ENCODE assay signal across 8 cellular contexts in genomic region chr11:117823294-117823940, GRCh38. TPM values are rescaled to one million over a fixed set of nuclear protein-coding genes. Genes with fewer than 3 reads are reported as not detected.
DNase-seq lines count a peak whose midpoint lies in the region; ATAC-seq and TF ChIP-seq lines count a peak whose summit lies in the region.

No MANE protein-coding gene starts in this region.

- H3K36me3 ChIP-seq in KOPT-K1 (ENCODE audit: insufficient read depth, low read length), result peaks cover 41% of the 10 kb centered on the region
- no peaks in the 10 kb centered on the region for H3K36me3 ChIP-seq in adrenal gland (replicated peaks in 1 of 2)
- H3K36me3 ChIP-seq in MM.1S (replicated peaks; ENCODE audit: insufficient read depth, low read length), result no peaks in the 10 kb centered on the region
- H3K36me3 ChIP-seq in Karpas-422 (ENCODE audit: insufficient read depth, low read length), result no peaks in the 10 kb centered on the region

- no peak for TF ChIP-seq POLR2A in adrenal gland (IDR thresholded peaks at IDR 0.05)

- H3K4me2 ChIP-seq in MM.1S (ENCODE audit: low read depth, low read length) (no peak overlapping the region), Karpas-422 (ENCODE audit: low read depth, low read length, poor library complexity, severe bottlenecking) (no peak overlapping the region)

- H3K4me1 ChIP-seq in adrenal gland (replicated peaks in 1 of 2), result peaks cover 2 to 24% of the 10 kb centered on the region in 2 donors
- no peaks in the 10 kb centered on the region for H3K4me1 ChIP-seq in MM.1S (ENCODE audit: low read length)
- peaks cover 4% of the 10 kb centered on the region for H3K4me1 ChIP-seq in Karpas-422 (ENCODE audit: low read length)

- H3K79me2 ChIP-seq in MM.1S (ENCODE audit: low read length) (no peaks in the 10 kb centered on the region), Karpas-422 (ENCODE audit: low read length) (no peaks in the 10 kb centered on the region)

- H3K27ac ChIP-seq in CD4-positive, alpha-beta T cell (ENCODE audit: low read depth, low read length), result no peak overlapping the region
- peak overlapping the region; percentile 99 for H3K27ac ChIP-seq in KOPT-K1 (ENCODE audit: low read depth, low read length, poor library complexity, severe bottlenecking)
- H3K27ac ChIP-seq in adrenal gland, result peak overlapping the region; percentile 0 to 86 (median 77)
- H3K27ac ChIP-seq in MM.1S (ENCODE audit: low read length), result no peak overlapping the region
- no peak overlapping the region for H3K27ac ChIP-seq in Karpas-422 (ENCODE audit: low read length)
- no peak overlapping the region for H3K27ac ChIP-seq in caudate nucleus (ENCODE audit: low read depth, low read length)

- H3K9ac ChIP-seq in MM.1S (ENCODE audit: low read length) (no peak overlapping the region), Karpas-422 (ENCODE audit: low read length) (no peak overlapping the region)

- POLR2A ChIA-PET in CD4-positive, alpha-beta T cell (lab: Charles Lee), result interaction anchor here (0.8 to 1.9 kb wide), 10 partner anchors 8 to 397 kb away, joined by 3 to 8 read pairs (median 4); partner anchors contain the start of gene IL10RA

- peaks cover 51% of the 10 kb centered on the region for H3K4me1 Mint-ChIP-seq in CD4-positive, alpha-beta T cell (ENCODE audit: low read depth)

- peak overlapping the region; percentile 50 for H3K27ac Mint-ChIP-seq in CD4-positive, alpha-beta T cell

- H3K27me3 Mint-ChIP-seq in CD4-positive, alpha-beta T cell, result no peaks in the 10 kb centered on the region

- no peaks in the 10 kb centered on the region for H3K36me3 Mint-ChIP-seq in CD4-positive, alpha-beta T cell (ENCODE audit: low read depth)

- intact Hi-C loops in CD4-positive, alpha-beta T cell (cut with DNase I, micrococcal nuclease), result loop anchor here (1.0 to 5.0 kb wide), 3 partner anchors 124 to 230 kb away; no protein-coding TSS in a partner anchor
- intact Hi-C loops in adrenal gland (cut with DNase I), result loop anchor here in 1 of 2 donors (5.0 kb wide), 1 partner anchor 124 kb away; no protein-coding TSS in a partner anchor

- H3K9me3 ChIP-seq in CD4-positive, alpha-beta T cell (ENCODE audit: control insufficient read depth, low read length), result no peaks in the 10 kb centered on the region
- H3K9me3 ChIP-seq in KOPT-K1 (ENCODE audit: insufficient read depth, low read length, poor library complexity, severe bottlenecking), result no peaks in the 10 kb centered on the region
- H3K9me3 ChIP-seq in adrenal gland (replicated peaks in 1 of 3), result no peaks in the 10 kb centered on the region
- no peaks in the 10 kb centered on the region for H3K9me3 ChIP-seq in MM.1S (replicated peaks; ENCODE audit: insufficient read depth, low read length)
- H3K9me3 ChIP-seq in Karpas-422 (ENCODE audit: low read length), result no peaks in the 10 kb centered on the region

- H3K4me3 ChIP-seq in adrenal gland (no peak overlapping the region), MM.1S (ENCODE audit: low read length) (no peak overlapping the region), Karpas-422 (ENCODE audit: low read length) (no peak overlapping the region)

- CTCF ChIA-PET in CD4-positive, alpha-beta T cell (lab: Charles Lee), result interaction anchor here (0.6 to 3.5 kb wide), 11 partner anchors 12 to 349 kb away, joined by 3 to 21 read pairs (median 5); no protein-coding TSS in a partner anchor

- no peaks in the 10 kb centered on the region for H3K9me2 ChIP-seq in MM.1S (replicated peaks; ENCODE audit: insufficient read depth, low read length)
- no peaks in the 10 kb centered on the region for H3K9me2 ChIP-seq in Karpas-422 (replicated peaks; ENCODE audit: insufficient read depth, low read length)

- peak; percentile 74 for ATAC-seq in CD4-positive, alpha-beta T cell (ENCODE audit: poor library complexity)
- ATAC-seq in HG02642 (IDR thresholded peaks at IDR 0.05; ENCODE audit: poor library complexity, unreplicated experiment), result no peak

- 61 to 81% (median 64%) methylated on average over 8 to 18 of the region's 18 CpGs for WGBS in adrenal gland, 4 donors

- H4K20me1 ChIP-seq in MM.1S (ENCODE audit: insufficient read depth, low read length) (no peaks in the 10 kb centered on the region), Karpas-422 (ENCODE audit: insufficient read depth, low read depth, low read length) (no peaks in the 10 kb centered on the region)

- H3K9me3 Mint-ChIP-seq in CD4-positive, alpha-beta T cell, result no peaks in the 10 kb centered on the region

- TF ChIP-seq CTCF in CD4-positive, alpha-beta T cell (IDR thresholded peaks at IDR 0.05), result peak; percentile 38
- TF ChIP-seq CTCF in adrenal gland (IDR thresholded peaks at IDR 0.05) (peak in 1 of 6 experiments; percentile 40), MM.1S (IDR thresholded peaks at IDR 0.05; ENCODE audit: low read length) (no peak)

- no peaks in the 10 kb centered on the region for H3F3A ChIP-seq in MM.1S (ENCODE audit: insufficient read depth, low read length)

- no peak overlapping the region for H3K4me3 Mint-ChIP-seq in CD4-positive, alpha-beta T cell

- H2AFZ ChIP-seq in MM.1S (ENCODE audit: low read length) (no peak overlapping the region), Karpas-422 (ENCODE audit: low read length) (no peak overlapping the region)

- H3K27me3 ChIP-seq in CD4-positive, alpha-beta T cell (ENCODE audit: control insufficient read depth, insufficient read depth, low read length), result no peaks in the 10 kb centered on the region
- no peaks in the 10 kb centered on the region for H3K27me3 ChIP-seq in adrenal gland
- H3K27me3 ChIP-seq in MM.1S (replicated peaks; ENCODE audit: insufficient read depth, low read length), result peaks cover 57% of the 10 kb centered on the region
- H3K27me3 ChIP-seq in Karpas-422 (ENCODE audit: low read length), result no peaks in the 10 kb centered on the region

- DNase-seq in CD4-positive, alpha-beta T cell, result peak in 3 of 10 experiments; percentile 29 to 42 (median 34)
- DNase-seq in adrenal gland (peak in 6 of 7 donors; percentile 21 to 58 (median 32)), lung microvascular endothelial cell (ENCODE audit: low read depth in 2 of 2) (peak; percentile 30 to 37), MM.1S (no peak), Karpas-422 (no peak), caudate nucleus (lab: John Stamatoyannopoulos, UW) (no peak)

RNA-seq across cellular contexts. Expression of gene FXYD2, which starts 1.1 kb away (rescaled TPM):
- total RNA-seq in CD4-positive, alpha-beta T cell, result 1 to 10 TPM; 1.7 to 2.1 TPM
- 1 to 10 TPM in 6 of 8 donors, not detected in 2; 1.2 to 4.3 (median 2.7) TPM for total RNA-seq in adrenal gland
- polyA plus RNA-seq in adrenal gland, result 10 to 100 TPM in 1 of 3 donors, 1 to 10 TPM in 1, under 1 TPM in 1; 0.27 to 11.3 (median 3.6) TPM
- total RNA-seq in lung microvascular endothelial cell, result 0.22 and 1.8 TPM in 2 replicates
- total RNA-seq in Karpas-422 (2014; rRNA removed; shearing (Covaris generic); ENCODE audit: low replicate concordance), result 1.4 and 3.1 TPM in 2 replicates

RNA-seq across cellular contexts. Expression of gene DSCAML1, which starts 26.4 kb away (rescaled TPM):
- total RNA-seq in CD4-positive, alpha-beta T cell, result under 1 TPM; 0.22 to 0.61 TPM
- 1 to 10 TPM in 1 of 8 donors, under 1 TPM in 6, not detected in 1; 0.09 to 1.7 (median 0.57) TPM for total RNA-seq in adrenal gland
- polyA plus RNA-seq in adrenal gland, result 1 to 10 TPM in 1 of 3 donors, under 1 TPM in 2; 0.33 to 1.9 (median 0.40) TPM
- total RNA-seq in lung microvascular endothelial cell, result under 0.01 TPM in 1 of 2 replicates, not detected in the other
- total RNA-seq in Karpas-422 (2014; rRNA removed; shearing (Covaris generic); ENCODE audit: low replicate concordance), result not detected in 2 replicates

RNA-seq across cellular contexts. Expression of gene FXYD6, which starts 53.0 kb away (rescaled TPM):
- total RNA-seq in CD4-positive, alpha-beta T cell, result not detected
- 100 to 1,000 TPM in 5 of 8 donors, 10 to 100 TPM in 3; 54.4 to 218 (median 104) TPM for total RNA-seq in adrenal gland
- 10 to 100 TPM; 83.2 to 94.4 (median 93.9) TPM for polyA plus RNA-seq in adrenal gland
- total RNA-seq in lung microvascular endothelial cell, result 0.22 and 1.4 TPM in 2 replicates
- total RNA-seq in Karpas-422 (2014; rRNA removed; shearing (Covaris generic); ENCODE audit: low replicate concordance), result not detected in 2 replicates

Comparison
In these comparisons a context has a peak if more than half of its experiments do, and no peak if none do; other contexts are left out.
1. DNase-seq: peak in adrenal gland (6 of 7) and lung microvascular endothelial cell (2 of 2); none in MM.1S (single experiment), Karpas-422 (single experiment) and caudate nucleus (0 of 61).
2. H3K27ac ChIP-seq: peak in KOPT-K1 (single experiment) and adrenal gland (5 of 5); none in CD4-positive, alpha-beta T cell (single experiment), MM.1S (single experiment), Karpas-422 (single experiment) and caudate nucleus (single experiment).
3. RNA of gene FXYD6, which starts 53.0 kb away (total RNA-seq): 54.4 to 218 TPM in adrenal gland; 0.22 to 1.4 TPM in lung microvascular endothelial cell, not detected in CD4-positive, alpha-beta T cell and not detected in Karpas-422; every median in the first group is over 10 times any median in the second.